ENCODE assay signal across 28 cellular contexts in genomic region chr11:19603771-19604170, GRCh38.
"Had no signal": no experiment of that assay in that cellular context is flagged by ENCODE, and none has a peak within 500 bp of the region (broad histone marks: within the 10 kb centered on the region; RNA-seq: fewer than 3 reads in every experiment).

No MANE protein-coding gene starts in this region.

- H3K9ac ChIP-seq: neural progenitor cell, parathyroid adenoma had no signal

- H3K27ac ChIP-seq: neural progenitor cell, ovary, parathyroid adenoma, psoas muscle, right lobe of liver, stomach, thyroid gland, transverse colon, upper lobe of left lung had no signal

- H3K4me3 Mint-ChIP-seq: naive thymus-derived CD4-positive, alpha-beta T cell; natural killer cell; nephron; neural progenitor cell; stimulated activated effector memory CD8-positive, alpha-beta T cell treated with anti-CD3 and anti-CD28 coated beads, Interleukin-12 subunit alpha, Interleukin-12 subunit beta, amount 100 ng/mL, for 72 hours; stimulated activated naive B cell treated with anti-CD40 and anti-IgM and Interleukin-4, amounts not matched to agents 10 μg/mL and 1 μg/mL and 100 μg/mL, for 72 hours; stimulated activated naive CD8-positive, alpha-beta T cell treated with anti-CD3 and anti-CD28 coated beads, Interleukin-15, Interleukin-2, amounts not matched to agents 100 ng/mL and 50 ng/mL, for 24 hours had no signal

- H3K79me2 ChIP-seq: parathyroid adenoma had no signal

- H3K27ac Mint-ChIP-seq: naive thymus-derived CD4-positive, alpha-beta T cell; natural killer cell; nephron; neural progenitor cell; progenitor cell of endocrine pancreas; stimulated activated effector memory CD8-positive, alpha-beta T cell treated with anti-CD3 and anti-CD28 coated beads, Interleukin-12 subunit alpha, Interleukin-12 subunit beta, amount 100 ng/mL, for 72 hours; stimulated activated naive B cell treated with anti-CD40 and anti-IgM and Interleukin-4, amounts not matched to agents 10 μg/mL and 1 μg/mL and 100 μg/mL, for 72 hours; stimulated activated naive CD8-positive, alpha-beta T cell treated with anti-CD3 and anti-CD28 coated beads, Interleukin-15, Interleukin-2, amounts not matched to agents 100 ng/mL and 50 ng/mL, for 24 hours had no signal

- H3K4me3 ChIP-seq: neural progenitor cell, ovary, psoas muscle, right lobe of liver, sigmoid colon, stomach, thoracic aorta, thyroid gland, transverse colon, upper lobe of left lung had no signal

- ATAC-seq: naive thymus-derived CD4-positive, alpha-beta T cell; natural killer cell; psoas muscle; right cardiac atrium; right lobe of liver; stimulated activated effector memory CD8-positive, alpha-beta T cell treated with anti-CD3 and anti-CD28 coated beads, Interleukin-12 subunit alpha, Interleukin-12 subunit beta, amount 100 ng/mL, for 72 hours; stimulated activated naive B cell treated with anti-CD40 and anti-IgM and Interleukin-4, amounts not matched to agents 10 μg/mL and 1 μg/mL and 100 μg/mL, for 72 hours had no signal

- H3K9me3 Mint-ChIP-seq: natural killer cell; stimulated activated effector memory CD8-positive, alpha-beta T cell treated with anti-CD3 and anti-CD28 coated beads, Interleukin-12 subunit alpha, Interleukin-12 subunit beta, amount 100 ng/mL, for 72 hours; stimulated activated naive CD8-positive, alpha-beta T cell treated with anti-CD3 and anti-CD28 coated beads, Interleukin-15, Interleukin-2, amounts not matched to agents 100 ng/mL and 50 ng/mL, for 24 hours had no signal

- H2AFZ ChIP-seq: neural progenitor cell, parathyroid adenoma had no signal

- FAIRE-seq: small intestine, urothelium cell line had no signal

- H3K4me1 ChIP-seq: parathyroid adenoma, right lobe of liver had no signal

- DNase-seq: naive thymus-derived CD4-positive, alpha-beta T cell; natural killer cell; occipital lobe; ovary; posterior cingulate gyrus; psoas muscle; right cardiac atrium; right lobe of liver; sigmoid colon; small intestine; stimulated activated CD4-positive, alpha-beta T cell treated with anti-CD3 and anti-CD28 coated beads, Interleukin-15, amount 100 ng/mL, for 24 hours; stimulated activated CD4-positive, alpha-beta T cell treated with anti-CD3 and anti-CD28 coated beads, Interleukin-2, amount 100 ng/mL, for 24 hours; stimulated activated CD4-positive, alpha-beta T cell treated with anti-CD3 and anti-CD28 coated beads, Interleukin-2, amount 100 ng/mL, for 48 hours; stimulated activated CD4-positive, alpha-beta T cell treated with anti-CD3 and anti-CD28 coated beads, Interleukin-4, amount 100 ng/mL, for 24 hours; stimulated activated naive B cell treated with anti-CD40 and anti-IgM and Interleukin-4, amounts not matched to agents 10 μg/mL and 1 μg/mL and 100 μg/mL, for 72 hours; stimulated activated naive CD4-positive, alpha-beta T cell treated with Interleukin-2 at 50 U/mL for 16 hours; stomach; thyroid gland; transverse colon; upper lobe of left lung had no signal

- H3K36me3 ChIP-seq: neural progenitor cell, ovary, right lobe of liver, sigmoid colon, stomach, thoracic aorta, thyroid gland, transverse colon, upper lobe of left lung had no signal

- H3K9me3 ChIP-seq: ovary, psoas muscle, right lobe of liver, sigmoid colon, stomach, thoracic aorta, thyroid gland, transverse colon, upper lobe of left lung had no signal

- H3K4me2 ChIP-seq: neural progenitor cell had no signal

- H3K27me3 ChIP-seq: neural progenitor cell, ovary, right lobe of liver, sigmoid colon, stomach, thyroid gland, transverse colon, upper lobe of left lung had no signal

- H3K36me3 Mint-ChIP-seq: natural killer cell; stimulated activated effector memory CD8-positive, alpha-beta T cell treated with anti-CD3 and anti-CD28 coated beads, Interleukin-12 subunit alpha, Interleukin-12 subunit beta, amount 100 ng/mL, for 72 hours; stimulated activated naive B cell treated with anti-CD40 and anti-IgM and Interleukin-4, amounts not matched to agents 10 μg/mL and 1 μg/mL and 100 μg/mL, for 72 hours had no signal

- H3K4me1 Mint-ChIP-seq: natural killer cell; stimulated activated effector memory CD8-positive, alpha-beta T cell treated with anti-CD3 and anti-CD28 coated beads, Interleukin-12 subunit alpha, Interleukin-12 subunit beta, amount 100 ng/mL, for 72 hours; stimulated activated naive B cell treated with anti-CD40 and anti-IgM and Interleukin-4, amounts not matched to agents 10 μg/mL and 1 μg/mL and 100 μg/mL, for 72 hours had no signal
